ENCODE assay signal across 10 cellular contexts in the genomic region with DNA sequence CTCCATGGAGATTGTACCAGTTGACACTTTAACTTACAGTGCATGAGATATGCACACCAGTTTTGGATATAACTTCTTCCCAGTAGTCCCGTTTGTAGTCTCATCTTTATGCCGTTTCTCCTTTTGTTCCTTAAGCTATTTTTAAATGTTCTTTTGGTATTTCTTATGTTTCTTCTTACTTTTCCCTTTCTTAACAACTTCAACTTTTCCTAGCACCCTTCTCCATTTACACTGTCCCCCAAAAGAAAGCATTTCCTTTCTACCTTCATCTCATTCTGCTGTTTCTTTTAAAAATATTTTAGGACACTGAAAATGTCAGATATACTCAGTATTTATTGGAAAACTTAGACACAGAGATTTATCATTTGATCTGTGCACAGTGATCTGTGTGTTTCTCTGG. TPM values are rescaled to one million over a fixed set of nuclear protein-coding genes. Genes with fewer than 3 reads are reported as not detected.
DNase-seq lines count a peak whose midpoint lies in the region; ATAC-seq, FAIRE-seq and TF ChIP-seq lines count a peak whose summit lies in the region.
"Had no signal": no experiment of that assay in that cellular context is flagged by ENCODE, and none has a peak within 500 bp of the region (broad histone marks: within the 10 kb centered on the region; RNA-seq: fewer than 3 reads in every experiment).

No MANE protein-coding gene starts in this region.

- H3K9ac ChIP-seq in HepG2 (ENCODE audit: insufficient read depth, low read depth, low read length) = peak overlapping the region; percentile 94

- peak overlapping the region; percentile 99 for H3K4me3 Mint-ChIP-seq in activated naive CD8-positive, alpha-beta T cell treated with anti-CD3 and anti-CD28 coated beads, Interleukin-2, amount 10 ng/mL, durations not matched to agents 7 days and 5 days

- TF ChIP-seq EP300 in HepG2 (IDR thresholded peaks at IDR 0.05; ENCODE audit: low read depth in 2 of 2, low read length in 2 of 2) = no peak
- TF ChIP-seq EP300 in HepG2 (CRISPR knock-in tag; IDR thresholded peaks at IDR 0.05; ENCODE audit: borderline replicate concordance) = no peak
- no peak for TF ChIP-seq EP300 in upper lobe of left lung (IDR thresholded peaks at IDR 0.05)

- FAIRE-seq in HepG2 (lab: Jason Lieb, UNC) = no peak

- H3K36me3 ChIP-seq in left ventricle myocardium inferior (peaks cover 23% of the 10 kb centered on the region), HepG2 (replicated peaks in 1 of 2; ENCODE audit: control insufficient read depth in 1 of 2, insufficient read depth in 2 of 2, low read length in 2 of 2) (peaks cover 2 to 14% of the 10 kb centered on the region in 2 experiments; a peak in 3 of 5 replicates), upper lobe of left lung (peaks cover 0 to 27% (median 4%) of the 10 kb centered on the region in 4 donors)

- no TSS peak for BruUV-seq in HepG2 (replicated peaks; lab: Mats Ljungman, UMichigan)

- no peak for TF ChIP-seq RAD21 in HepG2 (CRISPR knock-in tag; IDR thresholded peaks at IDR 0.05)

- no peak for TF ChIP-seq POLR2A in HepG2 (IDR thresholded peaks at IDR 0.05; ENCODE audit: insufficient read depth in 1 of 2, low read depth in 2 of 2, low read length in 2 of 2)
- TF ChIP-seq POLR2A in upper lobe of left lung (IDR thresholded peaks at IDR 0.05) = no peak

- CTCF ChIA-PET in HepG2 (lab: Yijun Ruan, JAX; ENCODE audit: low intra/inter-chr PET ratio, low total read pairs) = no interaction called here

- H3K27me3 ChIP-seq in left ventricle myocardium inferior (ENCODE audit: low read depth) (no peaks in the 10 kb centered on the region), HepG2 (ENCODE audit: control insufficient read depth in 1 of 2, insufficient read depth in 2 of 2, low read length in 2 of 2) (no peaks in the 10 kb centered on the region; a peak in 1 of 5 replicates), upper lobe of left lung (no peaks in the 10 kb centered on the region)

- H3K4me1 Mint-ChIP-seq in activated naive CD8-positive, alpha-beta T cell treated with anti-CD3 and anti-CD28 coated beads, Interleukin-2, amount 10 ng/mL, durations not matched to agents 7 days and 5 days = peaks cover 46% of the 10 kb centered on the region

- H3K27me3 Mint-ChIP-seq in activated naive CD8-positive, alpha-beta T cell treated with anti-CD3 and anti-CD28 coated beads, Interleukin-2, amount 10 ng/mL, durations not matched to agents 7 days and 5 days = no peaks in the 10 kb centered on the region

- H3K9me3 ChIP-seq in left ventricle myocardium inferior (replicated peaks) (no peaks in the 10 kb centered on the region), HepG2 (ENCODE audit: low read length) (no peaks in the 10 kb centered on the region), upper lobe of left lung (no peaks in the 10 kb centered on the region)

- peaks cover 69% of the 10 kb centered on the region for H3K79me2 ChIP-seq in HepG2 (ENCODE audit: insufficient read depth, low read length)

- POLR2A ChIA-PET in activated naive CD8-positive, alpha-beta T cell treated with anti-CD3 and anti-CD28 coated beads, Interleukin-2, amount 10 ng/mL, durations not matched to agents 7 days and 5 days (lab: Charles Lee) = no interaction called here
- POLR2A ChIA-PET in HepG2 (lab: Yijun Ruan, JAX) = no interaction called here

- DNase-seq in left ventricle myocardium inferior = no peak
- no peak for DNase-seq in Right ventricle myocardium inferior (ENCODE audit: missing footprints)
- DNase-seq in activated naive CD8-positive, alpha-beta T cell treated with anti-CD3 and anti-CD28 coated beads, Interleukin-2, amount 10 ng/mL, durations not matched to agents 7 days and 5 days = no peak
- DNase-seq in HepG2 (ENCODE audit: low spot score) = no peak
- DNase-seq in upper lobe of left lung = no peak
- DNase-seq in HuH-7 (ENCODE audit: low spot score) = no peak
- DNase-seq: kidney glomerular epithelial cell, NCI-H146 had no signal

- H3K4me1 ChIP-seq in left ventricle myocardium inferior (peaks cover 76% of the 10 kb centered on the region), HepG2 (ENCODE audit: insufficient read depth, low read length) (peaks cover 42% of the 10 kb centered on the region), upper lobe of left lung (peaks cover 29 to 51% (median 41%) of the 10 kb centered on the region in 4 donors)

- H2AFZ ChIP-seq in HepG2 (ENCODE audit: low read length) = no peak overlapping the region

- ATAC-seq in Right ventricle myocardium inferior (no peak), HepG2 (no peak), upper lobe of left lung (ENCODE audit: low FRiP score in 2 of 2) (no peak), HG02623 (IDR thresholded peaks at IDR 0.05; ENCODE audit: unreplicated experiment) (no peak), GM18909 (IDR thresholded peaks at IDR 0.05; ENCODE audit: poor library complexity, unreplicated experiment) (no peak)
- no peak for ATAC-seq in activated naive CD8-positive, alpha-beta T cell treated with anti-CD3 and anti-CD28 coated beads, Interleukin-2, amount 10 ng/mL, durations not matched to agents 7 days and 5 days (ENCODE audit: low read depth)

- TF ChIP-seq CTCF in left ventricle myocardium inferior (IDR thresholded peaks at IDR 0.05; ENCODE audit: borderline replicate concordance) = no peak
- TF ChIP-seq CTCF in HepG2 (CRISPR knock-in tag; IDR thresholded peaks at IDR 0.05) = no peak
- no peak for TF ChIP-seq CTCF in upper lobe of left lung (IDR thresholded peaks at IDR 0.05)

- intact Hi-C loops in left ventricle myocardium inferior (cut with micrococcal nuclease) (no loop called here), Right ventricle myocardium inferior (cut with DNase I) (no loop called here), HepG2 (cut with micrococcal nuclease; ENCODE audit: unreplicated experiment) (no loop called here)

- in situ Hi-C loops in HepG2 (cut with HindIII; ENCODE audit: extremely low pct_ligation_motif_present, low pct_unique_long_range_greater_than_20kb) = loop anchor here (10.0 kb wide), 1 partner anchor 56 kb away; no protein-coding TSS in a partner anchor

- peaks cover 7% of the 10 kb centered on the region; the same call in 1 of the 2 replicates for H4K20me1 ChIP-seq in HepG2 (ENCODE audit: insufficient read depth, low read length)

- peak overlapping the region; percentile 47 for H3K27ac Mint-ChIP-seq in activated naive CD8-positive, alpha-beta T cell treated with anti-CD3 and anti-CD28 coated beads, Interleukin-2, amount 10 ng/mL, durations not matched to agents 7 days and 5 days

- peak overlapping the region; percentile 87 for H3K4me3 ChIP-seq in left ventricle myocardium inferior
- H3K4me3 ChIP-seq in HepG2 (replicated peaks in 1 of 3; ENCODE audit: insufficient read depth in 1 of 3, low read depth in 2 of 3, low read length in 3 of 3) = peak overlapping the region; percentile 82 to 99 (median 96); a peak in 5 of 6 replicates
- H3K4me3 ChIP-seq in upper lobe of left lung = peak overlapping the region; percentile 16 to 81 (median 72)

- H3K27ac ChIP-seq in left ventricle myocardium inferior (replicated peaks) (no peak overlapping the region), HepG2 (ENCODE audit: extremely low read length, insufficient read depth, low read length) (no peak overlapping the region), upper lobe of left lung (no peak overlapping the region)

- no peaks in the 10 kb centered on the region for H3K9me3 Mint-ChIP-seq in activated naive CD8-positive, alpha-beta T cell treated with anti-CD3 and anti-CD28 coated beads, Interleukin-2, amount 10 ng/mL, durations not matched to agents 7 days and 5 days

- peak overlapping the region; percentile 88 for H3K4me2 ChIP-seq in HepG2 (ENCODE audit: low read depth, low read length)

- peaks cover 10% of the 10 kb centered on the region for H3K36me3 Mint-ChIP-seq in activated naive CD8-positive, alpha-beta T cell treated with anti-CD3 and anti-CD28 coated beads, Interleukin-2, amount 10 ng/mL, durations not matched to agents 7 days and 5 days

- WGBS in HepG2 (ENCODE audit: low lambda C conversion rate) = 8% methylated on average over 2 of the region's 2 CpGs
- WGBS in upper lobe of left lung, 2 donors = 31 to 38% methylated on average over 2 of the region's 2 CpGs

RNA-seq across cellular contexts. Expression of a gene that starts 1.5 kb away (rescaled TPM):
- total RNA-seq in left ventricle myocardium inferior (111 TPM), Right ventricle myocardium inferior (131 TPM), HepG2 (2016; rRNA removed; fragmentation: Illumina TruSeq; extraction: Trizol) (181 and 288 TPM in 2 replicates), upper lobe of left lung (100 to 1,000 TPM in 2 of 6 donors, 10 to 100 TPM in 4; 26.2 to 114 (median 91.8) TPM)
- 100 to 1,000 TPM in 1 of 2 experiments, 10 to 100 TPM in 1; 99.7 to 102 TPM for total RNA-seq in activated naive CD8-positive, alpha-beta T cell treated with anti-CD3 and anti-CD28 coated beads, Interleukin-2, amount 10 ng/mL, durations not matched to agents 7 days and 5 days
- 22.7 and 25.6 TPM in 2 replicates for total RNA-seq in HepG2 (2016; cell fraction: cytosol; rRNA removed; fragmentation: Illumina TruSeq; extraction: Trizol; ENCODE audit: low read depth)
- 191 and 295 TPM in 2 replicates for total RNA-seq in HepG2 (2016; cell fraction: insoluble cytoplasmic fraction; rRNA removed; fragmentation: Illumina TruSeq; extraction: Trizol)
- 36.5 and 44.0 TPM in 2 replicates for total RNA-seq in HepG2 (2016; cell fraction: membrane; rRNA removed; fragmentation: Illumina TruSeq; extraction: Trizol)
- 73.2 and 83.1 TPM in 2 replicates for total RNA-seq in HepG2 (2016; cell fraction: nucleus; rRNA removed; fragmentation: Illumina TruSeq; extraction: Trizol)
- 70.3 and 89.9 TPM in 2 replicates for polyA plus RNA-seq in HepG2 (2011; rRNA removed)
- 53.2 and 76.5 TPM in 2 replicates for polyA plus RNA-seq in HepG2 (2011; cell fraction: cytosol; rRNA removed)
- polyA plus RNA-seq in HepG2 (2011; cell fraction: nucleus; rRNA removed) = 35.8 and 47.8 TPM in 2 replicates
- polyA plus RNA-seq in HepG2 (2012) = 100 and 112 TPM in 2 replicates
- polyA plus RNA-seq in HepG2 (2016; cell fraction: cytosol; fragmentation: Illumina TruSeq; extraction: Trizol; ENCODE audit: low read depth) = 21.0 and 23.6 TPM in 2 replicates
- polyA plus RNA-seq in HepG2 (2016; cell fraction: insoluble cytoplasmic fraction; fragmentation: Illumina TruSeq; extraction: Trizol; ENCODE audit: low read depth) = 244 and 257 TPM in 2 replicates
- 23.1 and 25.0 TPM in 2 replicates for polyA plus RNA-seq in HepG2 (2016; cell fraction: membrane; fragmentation: Illumina TruSeq; extraction: Trizol; ENCODE audit: low read depth)
- 89.9 and 94.6 TPM in 2 replicates for polyA plus RNA-seq in HepG2 (2016; cell fraction: nucleus; fragmentation: Illumina TruSeq; extraction: Trizol; ENCODE audit: insufficient read depth, low read depth)
- polyA minus RNA-seq in HepG2 (2011; rRNA and poly(A)+ RNA removed; ENCODE audit: low replicate concordance) = 20.2 and 53.5 TPM in 2 replicates
- polyA minus RNA-seq in HepG2 (2011; cell fraction: cytosol; rRNA and poly(A)+ RNA removed) = 39.5 and 47.1 TPM in 2 replicates
- polyA minus RNA-seq in HepG2 (2011; cell fraction: nucleus; rRNA and poly(A)+ RNA removed) = 21.0 and 44.4 TPM in 2 replicates

RNA-seq across cellular contexts. Expression of a gene that starts 4.4 kb away (rescaled TPM):
- total RNA-seq in left ventricle myocardium inferior = 13.9 TPM
- 12.9 TPM for total RNA-seq in Right ventricle myocardium inferior
- 10 to 100 TPM; 26.4 to 27.7 TPM for total RNA-seq in activated naive CD8-positive, alpha-beta T cell treated with anti-CD3 and anti-CD28 coated beads, Interleukin-2, amount 10 ng/mL, durations not matched to agents 7 days and 5 days
- total RNA-seq in HepG2 (2016; rRNA removed; fragmentation: Illumina TruSeq; extraction: Trizol) = 42.0 and 53.6 TPM in 2 replicates
- 14.7 and 15.7 TPM in 2 replicates for total RNA-seq in HepG2 (2016; cell fraction: cytosol; rRNA removed; fragmentation: Illumina TruSeq; extraction: Trizol; ENCODE audit: low read depth)
- 39.8 and 50.1 TPM in 2 replicates for total RNA-seq in HepG2 (2016; cell fraction: insoluble cytoplasmic fraction; rRNA removed; fragmentation: Illumina TruSeq; extraction: Trizol)
- total RNA-seq in HepG2 (2016; cell fraction: membrane; rRNA removed; fragmentation: Illumina TruSeq; extraction: Trizol) = 18.1 and 18.7 TPM in 2 replicates
- 41.0 and 44.1 TPM in 2 replicates for total RNA-seq in HepG2 (2016; cell fraction: nucleus; rRNA removed; fragmentation: Illumina TruSeq; extraction: Trizol)
- 14.7 and 19.6 TPM in 2 replicates for polyA plus RNA-seq in HepG2 (2011; rRNA removed)
- polyA plus RNA-seq in HepG2 (2011; cell fraction: cytosol; rRNA removed) = 6.1 and 6.3 TPM in 2 replicates
- polyA plus RNA-seq in HepG2 (2011; cell fraction: nucleus; rRNA removed) = 35.1 and 47.5 TPM in 2 replicates
- polyA plus RNA-seq in HepG2 (2012) = 19.1 and 25.9 TPM in 2 replicates
- 9.5 and 9.9 TPM in 2 replicates for polyA plus RNA-seq in HepG2 (2016; cell fraction: cytosol; fragmentation: Illumina TruSeq; extraction: Trizol; ENCODE audit: low read depth)
- 69.1 and 73.1 TPM in 2 replicates for polyA plus RNA-seq in HepG2 (2016; cell fraction: insoluble cytoplasmic fraction; fragmentation: Illumina TruSeq; extraction: Trizol; ENCODE audit: low read depth)
- 13.0 and 14.9 TPM in 2 replicates for polyA plus RNA-seq in HepG2 (2016; cell fraction: membrane; fragmentation: Illumina TruSeq; extraction: Trizol; ENCODE audit: low read depth)
- 104 and 106 TPM in 2 replicates for polyA plus RNA-seq in HepG2 (2016; cell fraction: nucleus; fragmentation: Illumina TruSeq; extraction: Trizol; ENCODE audit: insufficient read depth, low read depth)
- 5.8 and 6.9 TPM in 2 replicates for polyA minus RNA-seq in HepG2 (2011; rRNA and poly(A)+ RNA removed; ENCODE audit: low replicate concordance)
- 3.5 and 4.3 TPM in 2 replicates for polyA minus RNA-seq in HepG2 (2011; cell fraction: cytosol; rRNA and poly(A)+ RNA removed)
- 37.7 and 43.9 TPM in 2 replicates for polyA minus RNA-seq in HepG2 (2011; cell fraction: nucleus; rRNA and poly(A)+ RNA removed)
- total RNA-seq in upper lobe of left lung = 10 to 100 TPM; 13.1 to 30.4 (median 16.6) TPM

RNA-seq across cellular contexts. Expression of a gene that starts 51.7 kb away (rescaled TPM):
- total RNA-seq in left ventricle myocardium inferior (78.1 TPM), Right ventricle myocardium inferior (69.7 TPM), HepG2 (2016; rRNA removed; fragmentation: Illumina TruSeq; extraction: Trizol) (75.9 and 80.8 TPM in 2 replicates), upper lobe of left lung (10 to 100 TPM; 24.9 to 53.2 (median 41.8) TPM)
- total RNA-seq in activated naive CD8-positive, alpha-beta T cell treated with anti-CD3 and anti-CD28 coated beads, Interleukin-2, amount 10 ng/mL, durations not matched to agents 7 days and 5 days = 10 to 100 TPM; 57.0 to 62.2 TPM
- total RNA-seq in HepG2 (2016; cell fraction: cytosol; rRNA removed; fragmentation: Illumina TruSeq; extraction: Trizol; ENCODE audit: low read depth) = 10.3 and 10.9 TPM in 2 replicates
- 74.2 and 81.6 TPM in 2 replicates for total RNA-seq in HepG2 (2016; cell fraction: insoluble cytoplasmic fraction; rRNA removed; fragmentation: Illumina TruSeq; extraction: Trizol)
- 24.9 and 31.0 TPM in 2 replicates for total RNA-seq in HepG2 (2016; cell fraction: membrane; rRNA removed; fragmentation: Illumina TruSeq; extraction: Trizol)
- total RNA-seq in HepG2 (2016; cell fraction: nucleus; rRNA removed; fragmentation: Illumina TruSeq; extraction: Trizol) = 60.5 and 65.2 TPM in 2 replicates
- polyA plus RNA-seq in HepG2 (2011; rRNA removed) = 94.2 and 124 TPM in 2 replicates
- polyA plus RNA-seq in HepG2 (2011; cell fraction: cytosol; rRNA removed) = 64.0 and 87.7 TPM in 2 replicates
- polyA plus RNA-seq in HepG2 (2011; cell fraction: nucleus; rRNA removed) = 124 and 132 TPM in 2 replicates
- 83.3 and 103 TPM in 2 replicates for polyA plus RNA-seq in HepG2 (2012)
- polyA plus RNA-seq in HepG2 (2016; cell fraction: cytosol; fragmentation: Illumina TruSeq; extraction: Trizol; ENCODE audit: low read depth) = 11.4 and 12.8 TPM in 2 replicates
- 71.3 and 72.3 TPM in 2 replicates for polyA plus RNA-seq in HepG2 (2016; cell fraction: insoluble cytoplasmic fraction; fragmentation: Illumina TruSeq; extraction: Trizol; ENCODE audit: low read depth)
- 19.0 and 23.5 TPM in 2 replicates for polyA plus RNA-seq in HepG2 (2016; cell fraction: membrane; fragmentation: Illumina TruSeq; extraction: Trizol; ENCODE audit: low read depth)
- 114 and 128 TPM in 2 replicates for polyA plus RNA-seq in HepG2 (2016; cell fraction: nucleus; fragmentation: Illumina TruSeq; extraction: Trizol; ENCODE audit: insufficient read depth, low read depth)
- polyA minus RNA-seq in HepG2 (2011; rRNA and poly(A)+ RNA removed; ENCODE audit: low replicate concordance) = 21.2 and 28.8 TPM in 2 replicates
- polyA minus RNA-seq in HepG2 (2011; cell fraction: cytosol; rRNA and poly(A)+ RNA removed) = 41.1 and 42.2 TPM in 2 replicates
- 51.8 and 58.2 TPM in 2 replicates for polyA minus RNA-seq in HepG2 (2011; cell fraction: nucleus; rRNA and poly(A)+ RNA removed)
